Comparison of ENCODE assay signal across 1 cellular context in genomic region chrX:104510801-104511200, GRCh38.
TF ChIP-seq lines count a peak whose summit lies in the region.

No MANE protein-coding gene starts in this region.

TF ChIP-seq in A549, 52 proteins besides CTCF, POLR2A, EP300 and RAD21 (continued from another document):
- TF ChIP-seq HOXB13 (CRISPR knock-in tag; IDR thresholded peaks at IDR 0.05; ENCODE audit: low read depth) (no peak), ZC3H11A (IDR thresholded peaks at IDR 0.05) (no peak), HOXB5 (CRISPR knock-in tag; IDR thresholded peaks at IDR 0.05) (no peak), SMC3 (IDR thresholded peaks at IDR 0.05) (no peak), BCL3 (IDR thresholded peaks at IDR 0.05) (no peak), HES2 (IDR thresholded peaks at IDR 0.05) (no peak)
